8 cellular contexts compared by ENCODE assay signal in genomic region chr1:160124709-160125478, GRCh38. TPM values are rescaled to one million over a fixed set of nuclear protein-coding genes. Genes with fewer than 3 reads are reported as not detected.
DNase-seq lines count a peak whose midpoint lies in the region; ATAC-seq and TF ChIP-seq lines count a peak whose summit lies in the region.

No MANE protein-coding gene starts in this region.

- H3K27ac Mint-ChIP-seq in H9, result peak overlapping the region in 1 of 3 experiments; percentile 83; a peak in 3 of 7 replicates
- peak overlapping the region; percentile 23 for H3K27ac Mint-ChIP-seq in stimulated activated effector memory CD8-positive, alpha-beta T cell treated with anti-CD3 and anti-CD28 coated beads, Interleukin-12 subunit alpha, Interleukin-12 subunit beta, amount 100 ng/mL, for 72 hours
- H3K27ac Mint-ChIP-seq in activated T-helper 1 cell treated with anti-CD3 and anti-CD28 coated beads, Interleukin-12 subunit alpha, Interleukin-12 subunit beta, Interleukin-2, Interleukin-4 antibody, amounts not matched to agents 30 ng/mL and 10 ng/mL and 1 ng/mL, durations not matched to agents 14 hours and 24 hours and 36 hours, result no peak overlapping the region

- no CpG with 5 or more reads among the region's 8 CpGs for WGBS in H9 (ENCODE audit: extremely low coverage, insufficient read length, low lambda C conversion rate)

- peaks cover 6 to 16% of the 10 kb centered on the region in 2 experiments for H3K4me1 Mint-ChIP-seq in H9
- H3K4me1 Mint-ChIP-seq in stimulated activated effector memory CD8-positive, alpha-beta T cell treated with anti-CD3 and anti-CD28 coated beads, Interleukin-12 subunit alpha, Interleukin-12 subunit beta, amount 100 ng/mL, for 72 hours, result no peaks in the 10 kb centered on the region
- no peaks in the 10 kb centered on the region for H3K4me1 Mint-ChIP-seq in activated T-helper 1 cell treated with anti-CD3 and anti-CD28 coated beads, Interleukin-12 subunit alpha, Interleukin-12 subunit beta, Interleukin-2, Interleukin-4 antibody, amounts not matched to agents 30 ng/mL and 10 ng/mL and 1 ng/mL, durations not matched to agents 14 hours and 24 hours and 36 hours (ENCODE audit: low read depth)

- no peak overlapping the region for H2BK120ac ChIP-seq in H9 (ENCODE audit: low read depth, low read length, poor library complexity, severe bottlenecking)

- H2AFZ ChIP-seq in H9 (ENCODE audit: low read length), result no peak overlapping the region

- H3K27me3 Mint-ChIP-seq in H9 (ENCODE audit: low read depth), result no peaks in the 10 kb centered on the region; the same call in 1 of the 2 replicates
- peaks cover 9% of the 10 kb centered on the region for H3K27me3 Mint-ChIP-seq in activated T-helper 1 cell treated with anti-CD3 and anti-CD28 coated beads, Interleukin-12 subunit alpha, Interleukin-12 subunit beta, Interleukin-2, Interleukin-4 antibody, amounts not matched to agents 30 ng/mL and 10 ng/mL and 1 ng/mL, durations not matched to agents 14 hours and 24 hours and 36 hours (ENCODE audit: insufficient read depth)

- H3K9ac ChIP-seq in H9 (ENCODE audit: extremely low read depth, insufficient read length, low read length), result no peak overlapping the region

- no peak overlapping the region; a peak in 1 of 5 replicates for H3K4me3 Mint-ChIP-seq in H9
- no peak overlapping the region for H3K4me3 Mint-ChIP-seq in stimulated activated effector memory CD8-positive, alpha-beta T cell treated with anti-CD3 and anti-CD28 coated beads, Interleukin-12 subunit alpha, Interleukin-12 subunit beta, amount 100 ng/mL, for 72 hours
- no peak overlapping the region for H3K4me3 Mint-ChIP-seq in activated T-helper 1 cell treated with anti-CD3 and anti-CD28 coated beads, Interleukin-12 subunit alpha, Interleukin-12 subunit beta, Interleukin-2, Interleukin-4 antibody, amounts not matched to agents 30 ng/mL and 10 ng/mL and 1 ng/mL, durations not matched to agents 14 hours and 24 hours and 36 hours

- no peaks in the 10 kb centered on the region for H3K79me2 ChIP-seq in H9 (ENCODE audit: insufficient read depth, low read length)

- no peak overlapping the region for H3K18ac ChIP-seq in H9 (ENCODE audit: insufficient read length, low read depth, low read length)

- H4K20me1 ChIP-seq in H9 (ENCODE audit: control insufficient read depth, insufficient read depth, insufficient read length), result no peaks in the 10 kb centered on the region

- peak; percentile 20 for ATAC-seq in stimulated activated effector memory CD8-positive, alpha-beta T cell treated with anti-CD3 and anti-CD28 coated beads, Interleukin-12 subunit alpha, Interleukin-12 subunit beta, amount 100 ng/mL, for 72 hours
- no peak for ATAC-seq in GM19351 (IDR thresholded peaks at IDR 0.05; ENCODE audit: unreplicated experiment)

- H3K27me3 ChIP-seq in H9 (ENCODE audit: insufficient read depth, low read length), result no peaks in the 10 kb centered on the region

- no peak overlapping the region for H3K27ac ChIP-seq in H9 (ENCODE audit: insufficient read length, low read depth, low read length)

- CTCF ChIA-PET in HEK293T (lab: Yijun Ruan, JAX), result no interaction called here

- no peaks in the 10 kb centered on the region for H3K23me2 ChIP-seq in H9 (ENCODE audit: insufficient read length, low read depth, low read length, poor library complexity, severe bottlenecking)

- H3K23ac ChIP-seq in H9 (ENCODE audit: insufficient read length, low read depth, low read length), result no peak overlapping the region

- TF ChIP-seq CTCF in H9 (conservative IDR thresholded peaks at IDR 0.05), result peak; percentile 39; the same call in 1 of the 3 replicates

- no peak overlapping the region for H3K56ac ChIP-seq in H9 (ENCODE audit: insufficient read length, low read depth, low read length)

- POLR2A ChIA-PET in HEK293T (lab: Yijun Ruan, JAX), result no interaction called here

- no peak overlapping the region for H4K5ac ChIP-seq in H9 (ENCODE audit: insufficient read length, low read depth, low read length)

- no peak overlapping the region for H2BK20ac ChIP-seq in H9 (ENCODE audit: low read depth, low read length, poor library complexity, severe bottlenecking)

- no peak overlapping the region for H3K4me2 ChIP-seq in H9 (ENCODE audit: insufficient read depth, insufficient read length, low read length)

- no peak overlapping the region for H3K4ac ChIP-seq in H9 (ENCODE audit: low read depth, low read length)

- no peak for DNase-seq in H9
- peak; percentile 95 for DNase-seq in SW480 (ENCODE audit: low spot score)
- DNase-seq in glomerular visceral epithelial cell (ENCODE audit: extremely low spot score), result peak; percentile 95
- DNase-seq in stimulated activated effector memory CD8-positive, alpha-beta T cell treated with anti-CD3 and anti-CD28 coated beads, Interleukin-12 subunit alpha, Interleukin-12 subunit beta, amount 100 ng/mL, for 72 hours (ENCODE audit: low spot score in 2 of 2), result no peak
- DNase-seq in activated effector memory CD4-positive, alpha-beta T cell treated with anti-CD3 and anti-CD28 coated beads, Interleukin-2, amount 50 U/mL, for 16 hours, result no peak
- no peak for DNase-seq in HEK293T (ENCODE audit: extremely low spot score)
- DNase-seq in activated T-helper 1 cell treated with anti-CD3 and anti-CD28 coated beads, Interleukin-12 subunit alpha, Interleukin-12 subunit beta, Interleukin-2, Interleukin-4 antibody, amounts not matched to agents 30 ng/mL and 10 ng/mL and 1 ng/mL, durations not matched to agents 14 hours and 24 hours and 36 hours (ENCODE audit: low spot score), result no peak

- H2BK5ac ChIP-seq in H9 (ENCODE audit: insufficient read length, low read length), result no peak overlapping the region

- no peak overlapping the region for H3K14ac ChIP-seq in H9 (ENCODE audit: insufficient read depth, low read length)

- no peak overlapping the region for H2BK15ac ChIP-seq in H9 (ENCODE audit: low read depth, low read length)

- no peaks in the 10 kb centered on the region for H3K79me1 ChIP-seq in H9 (ENCODE audit: insufficient read depth, low read depth, low read length, poor library complexity, severe bottlenecking)

- H2BK12ac ChIP-seq in H9 (ENCODE audit: insufficient read length, low read depth, low read length), result no peak overlapping the region

- no peak overlapping the region for H4K8ac ChIP-seq in H9 (replicated peaks; ENCODE audit: insufficient read length, low read depth, low read length)

- intact Hi-C loops in activated T-helper 1 cell treated with anti-CD3 and anti-CD28 coated beads, Interleukin-12 subunit alpha, Interleukin-12 subunit beta, Interleukin-2, Interleukin-4 antibody, amounts not matched to agents 30 ng/mL and 10 ng/mL and 1 ng/mL, durations not matched to agents 14 hours and 24 hours and 36 hours (cut with micrococcal nuclease), result no loop called here

- H4K91ac ChIP-seq in H9 (ENCODE audit: insufficient read length, low read depth, low read length), result no peak overlapping the region

- H3K4me1 ChIP-seq in H9 (ENCODE audit: insufficient read depth, low read length), result no peaks in the 10 kb centered on the region; the same call in 1 of the 2 replicates

- H3K9me3 ChIP-seq in H9 (ENCODE audit: control insufficient read depth, low read depth, low read length), result no peaks in the 10 kb centered on the region

- H3K36me3 Mint-ChIP-seq in H9 (ENCODE audit: insufficient read depth in 1 of 3, low read depth in 3 of 3), result peaks cover 0 to 74% (median 66%) of the 10 kb centered on the region in 3 experiments; a peak in 5 of 7 replicates
- no peaks in the 10 kb centered on the region for H3K36me3 Mint-ChIP-seq in stimulated activated effector memory CD8-positive, alpha-beta T cell treated with anti-CD3 and anti-CD28 coated beads, Interleukin-12 subunit alpha, Interleukin-12 subunit beta, amount 100 ng/mL, for 72 hours
- H3K36me3 Mint-ChIP-seq in activated T-helper 1 cell treated with anti-CD3 and anti-CD28 coated beads, Interleukin-12 subunit alpha, Interleukin-12 subunit beta, Interleukin-2, Interleukin-4 antibody, amounts not matched to agents 30 ng/mL and 10 ng/mL and 1 ng/mL, durations not matched to agents 14 hours and 24 hours and 36 hours (ENCODE audit: low read depth), result no peaks in the 10 kb centered on the region

- no peak overlapping the region for H2AK5ac ChIP-seq in H9 (ENCODE audit: insufficient read length, low read length)

- H3K9me3 Mint-ChIP-seq in H9, result no peaks in the 10 kb centered on the region
- no peaks in the 10 kb centered on the region for H3K9me3 Mint-ChIP-seq in stimulated activated effector memory CD8-positive, alpha-beta T cell treated with anti-CD3 and anti-CD28 coated beads, Interleukin-12 subunit alpha, Interleukin-12 subunit beta, amount 100 ng/mL, for 72 hours
- no peaks in the 10 kb centered on the region for H3K9me3 Mint-ChIP-seq in activated T-helper 1 cell treated with anti-CD3 and anti-CD28 coated beads, Interleukin-12 subunit alpha, Interleukin-12 subunit beta, Interleukin-2, Interleukin-4 antibody, amounts not matched to agents 30 ng/mL and 10 ng/mL and 1 ng/mL, durations not matched to agents 14 hours and 24 hours and 36 hours

- H3T11ph ChIP-seq in H9 (ENCODE audit: low read length), result no peak overlapping the region

TF ChIP-seq in HEK293T, 16 proteins besides CTCF, POLR2A, EP300 and RAD21 (continues in another document):
- TF ChIP-seq HDGF (IDR thresholded peaks at IDR 0.05; ENCODE audit: borderline replicate concordance) (no peak), ARNT (IDR thresholded peaks at IDR 0.05) (no peak), TARDBP (IDR thresholded peaks at IDR 0.05) (no peak), FOXK2 (IDR thresholded peaks at IDR 0.05) (no peak), CTBP1 (IDR thresholded peaks at IDR 0.05; ENCODE audit: borderline replicate concordance) (no peak), ELF4 (IDR thresholded peaks at IDR 0.05) (no peak)

RNA-seq across cellular contexts. Expression of gene ATP1A2, which starts 9.3 kb away (rescaled TPM):
- total RNA-seq in H9 (2021), result 3.0 and 4.6 TPM in 2 replicates
- not detected in 2 replicates for total RNA-seq in activated T-helper 1 cell treated with anti-CD3 and anti-CD28 coated beads, Interleukin-12 subunit alpha, Interleukin-12 subunit beta, Interleukin-2, Interleukin-4 antibody, amounts not matched to agents 30 ng/mL and 10 ng/mL and 1 ng/mL, durations not matched to agents 14 hours and 24 hours and 36 hours

RNA-seq across cellular contexts. Expression of gene IGSF8, which starts 26.5 kb away (rescaled TPM):
- total RNA-seq in H9 (2021), result 56.2 and 57.4 TPM in 2 replicates
- 25.5 and 26.3 TPM in 2 replicates for total RNA-seq in activated T-helper 1 cell treated with anti-CD3 and anti-CD28 coated beads, Interleukin-12 subunit alpha, Interleukin-12 subunit beta, Interleukin-2, Interleukin-4 antibody, amounts not matched to agents 30 ng/mL and 10 ng/mL and 1 ng/mL, durations not matched to agents 14 hours and 24 hours and 36 hours

RNA-seq across cellular contexts. Expression of gene ATP1A4, which starts 26.5 kb away (rescaled TPM):
- total RNA-seq in H9 (2021), result 0.20 and 0.44 TPM in 2 replicates
- total RNA-seq in activated T-helper 1 cell treated with anti-CD3 and anti-CD28 coated beads, Interleukin-12 subunit alpha, Interleukin-12 subunit beta, Interleukin-2, Interleukin-4 antibody, amounts not matched to agents 30 ng/mL and 10 ng/mL and 1 ng/mL, durations not matched to agents 14 hours and 24 hours and 36 hours, result not detected in 2 replicates

RNA-seq across cellular contexts. Expression of gene KCNJ9, which starts 43.6 kb away (rescaled TPM):
- 0.09 TPM in 2 replicates for total RNA-seq in H9 (2021)
- total RNA-seq in activated T-helper 1 cell treated with anti-CD3 and anti-CD28 coated beads, Interleukin-12 subunit alpha, Interleukin-12 subunit beta, Interleukin-2, Interleukin-4 antibody, amounts not matched to agents 30 ng/mL and 10 ng/mL and 1 ng/mL, durations not matched to agents 14 hours and 24 hours and 36 hours, result not detected in 2 replicates

RNA-seq across cellular contexts. Expression of gene KCNJ10, which starts 54.9 kb away (rescaled TPM):
- total RNA-seq in H9 (2021), result 0.42 and 0.44 TPM in 2 replicates
- total RNA-seq in activated T-helper 1 cell treated with anti-CD3 and anti-CD28 coated beads, Interleukin-12 subunit alpha, Interleukin-12 subunit beta, Interleukin-2, Interleukin-4 antibody, amounts not matched to agents 30 ng/mL and 10 ng/mL and 1 ng/mL, durations not matched to agents 14 hours and 24 hours and 36 hours, result not detected in 2 replicates

Comparison
In these comparisons a context has a peak if more than half of its experiments do, and no peak if none do; other contexts are left out.
1. DNase-seq: peak in SW480 (single experiment) and glomerular visceral epithelial cell (single experiment); none in H9 (single experiment), stimulated activated effector memory CD8-positive, alpha-beta T cell treated with anti-CD3 and anti-CD28 coated beads, Interleukin-12 subunit alpha, Interleukin-12 subunit beta, amount 100 ng/mL, for 72 hours (0 of 2), activated effector memory CD4-positive, alpha-beta T cell treated with anti-CD3 and anti-CD28 coated beads, Interleukin-2, amount 50 U/mL, for 16 hours (single experiment), HEK293T (single experiment) and activated T-helper 1 cell treated with anti-CD3 and anti-CD28 coated beads, Interleukin-12 subunit alpha, Interleukin-12 subunit beta, Interleukin-2, Interleukin-4 antibody, amounts not matched to agents 30 ng/mL and 10 ng/mL and 1 ng/mL, durations not matched to agents 14 hours and 24 hours and 36 hours (single experiment).